Comparison of ENCODE assay signal across 22 cellular contexts in the genomic region with DNA sequence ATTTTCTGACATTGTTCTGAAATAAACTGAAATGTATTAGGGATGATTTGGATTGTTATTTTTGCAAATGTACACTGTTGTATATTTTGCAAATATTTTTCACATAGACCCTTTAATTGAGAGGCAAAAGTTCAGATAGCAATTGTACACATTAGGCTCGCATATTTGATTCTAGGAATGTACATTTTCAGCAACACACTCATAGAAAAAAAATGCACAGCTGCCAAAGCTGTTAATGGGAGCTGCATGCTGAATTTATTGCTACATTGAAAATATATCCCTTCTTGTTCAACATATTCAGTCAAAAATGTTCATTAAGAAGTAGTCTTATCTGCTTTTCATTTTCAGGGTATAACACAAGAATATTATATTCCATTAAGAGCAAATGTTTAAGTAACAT.
"Had no signal": no experiment of that assay in that cellular context is flagged by ENCODE, and none has a peak within 500 bp of the region (broad histone marks: within the 10 kb centered on the region; RNA-seq: fewer than 3 reads in every experiment).

No MANE protein-coding gene starts in this region.

- H3K4me1 Mint-ChIP-seq: activated CD8-positive, alpha-beta memory T cell treated with anti-CD3 and anti-CD28 coated beads, Interleukin-2, amount 10 ng/mL, durations not matched to agents 7 days and 5 days; activated naive CD8-positive, alpha-beta T cell treated with anti-CD3 and anti-CD28 coated beads, Interleukin-2, amount 50 U/mL, for 24 hours; central memory CD8-positive, alpha-beta T cell; naive B cell had no signal

- H3K9me3 ChIP-seq: body of pancreas, gastrocnemius medialis, heart right ventricle, lower lobe of right lung, right atrium auricular region, SK-N-SH, transverse colon had no signal

- H3K9ac ChIP-seq: SK-N-SH had no signal

- H3K4me3 ChIP-seq: body of pancreas, gastrocnemius medialis, heart right ventricle, lower lobe of right lung, right atrium auricular region, transverse colon had no signal

- ATAC-seq: activated CD8-positive, alpha-beta memory T cell treated with anti-CD3 and anti-CD28 coated beads, Interleukin-2, amount 10 ng/mL, durations not matched to agents 7 days and 5 days; activated naive CD8-positive, alpha-beta T cell treated with anti-CD3 and anti-CD28 coated beads, Interleukin-2, amount 50 U/mL, for 24 hours; body of pancreas; gastrocnemius medialis; heart right ventricle; left colon; lower lobe of right lung; stimulated activated naive CD8-positive, alpha-beta T cell treated with anti-CD3 and anti-CD28 coated beads, Interleukin-15, Interleukin-2, amounts not matched to agents 100 U/mL and 50 U/mL, for 24 hours had no signal

- H3K36me3 ChIP-seq: gastrocnemius medialis, heart right ventricle, lower lobe of right lung, right atrium auricular region, transverse colon had no signal

- H3K27ac Mint-ChIP-seq: activated CD8-positive, alpha-beta memory T cell treated with anti-CD3 and anti-CD28 coated beads, Interleukin-2, amount 10 ng/mL, durations not matched to agents 7 days and 5 days; activated naive CD4-positive, alpha-beta T cell treated with anti-CD3 and anti-CD28 coated beads for 36 hours; activated naive CD8-positive, alpha-beta T cell treated with anti-CD3 and anti-CD28 coated beads, Interleukin-2, amount 50 U/mL, for 24 hours; activated T-helper 2 cell treated with anti-CD3 and anti-CD28 coated beads, Interferon-gamma antibody, Interleukin-2, Interleukin-4, amounts not matched to agents 10 μg/mL and 5 μg/mL and 100 μg/mL, durations not matched to agents 14 hours and 24 hours and 36 hours; dendritic cell treated with granulocyte-macrophage colony-stimulating factor and Interleukin-4, amounts not matched to agents 40 ng/mL and 50 ng/mL, for 4 days; naive B cell had no signal

- DNase-seq: activated CD4-positive, CD25-positive, alpha-beta regulatory T cell treated with anti-CD3 and anti-CD28 coated beads, Interleukin-2, amount 50 U/mL, for 72 hours; activated CD8-positive, alpha-beta memory T cell treated with anti-CD3 and anti-CD28 coated beads, Interleukin-2, amount 10 ng/mL, durations not matched to agents 7 days and 5 days; activated naive CD4-positive, alpha-beta T cell treated with anti-CD3 and anti-CD28 coated beads for 36 hours; activated naive CD8-positive, alpha-beta T cell treated with anti-CD3 and anti-CD28 coated beads, Interleukin-2, amount 50 U/mL, for 24 hours; activated T-cell treated with anti-CD3 and anti-CD28 coated beads, Interleukin-2, amount 50 U/mL, for 1 hour; body of pancreas; effector memory CD4-positive, alpha-beta T cell; gastrocnemius medialis; heart right ventricle; left colon; lower lobe of right lung; midbrain; naive B cell; SK-N-SH; stimulated activated naive CD8-positive, alpha-beta T cell treated with anti-CD3 and anti-CD28 coated beads, Interleukin-15, Interleukin-2, amounts not matched to agents 100 U/mL and 50 U/mL, for 24 hours; T-helper 1 cell; T1000; transverse colon had no signal

- H3K27ac ChIP-seq: body of pancreas, gastrocnemius medialis, heart right ventricle, lower lobe of right lung, right atrium auricular region, transverse colon had no signal

- H3K4me3 Mint-ChIP-seq: activated CD8-positive, alpha-beta memory T cell treated with anti-CD3 and anti-CD28 coated beads, Interleukin-2, amount 10 ng/mL, durations not matched to agents 7 days and 5 days; activated naive CD4-positive, alpha-beta T cell treated with anti-CD3 and anti-CD28 coated beads for 36 hours; activated naive CD8-positive, alpha-beta T cell treated with anti-CD3 and anti-CD28 coated beads, Interleukin-2, amount 50 U/mL, for 24 hours; central memory CD8-positive, alpha-beta T cell; dendritic cell treated with granulocyte-macrophage colony-stimulating factor and Interleukin-4, amounts not matched to agents 40 ng/mL and 50 ng/mL, for 4 days; naive B cell had no signal

- H3K9me3 Mint-ChIP-seq: activated naive CD8-positive, alpha-beta T cell treated with anti-CD3 and anti-CD28 coated beads, Interleukin-2, amount 50 U/mL, for 24 hours; activated T-helper 2 cell treated with anti-CD3 and anti-CD28 coated beads, Interferon-gamma antibody, Interleukin-2, Interleukin-4, amounts not matched to agents 10 μg/mL and 5 μg/mL and 100 μg/mL, durations not matched to agents 14 hours and 24 hours and 36 hours; central memory CD8-positive, alpha-beta T cell; dendritic cell treated with granulocyte-macrophage colony-stimulating factor and Interleukin-4, amounts not matched to agents 40 ng/mL and 50 ng/mL, for 4 days; naive B cell had no signal

- H3K36me3 Mint-ChIP-seq: activated CD8-positive, alpha-beta memory T cell treated with anti-CD3 and anti-CD28 coated beads, Interleukin-2, amount 10 ng/mL, durations not matched to agents 7 days and 5 days; naive B cell had no signal

- H3K4me1 ChIP-seq: body of pancreas, gastrocnemius medialis, heart right ventricle, lower lobe of right lung, right atrium auricular region, transverse colon had no signal

- H3K27me3 ChIP-seq: body of pancreas, gastrocnemius medialis, heart right ventricle, right atrium auricular region, transverse colon had no signal

- H3K27me3 Mint-ChIP-seq: activated CD8-positive, alpha-beta memory T cell treated with anti-CD3 and anti-CD28 coated beads, Interleukin-2, amount 10 ng/mL, durations not matched to agents 7 days and 5 days; activated naive CD8-positive, alpha-beta T cell treated with anti-CD3 and anti-CD28 coated beads, Interleukin-2, amount 50 U/mL, for 24 hours; central memory CD8-positive, alpha-beta T cell; dendritic cell treated with granulocyte-macrophage colony-stimulating factor and Interleukin-4, amounts not matched to agents 40 ng/mL and 50 ng/mL, for 4 days; naive B cell had no signal
